In genomic region chr17:19470529-19471261, GRCh38 we compare ENCODE assay signal across 9 cellular contexts. TPM values are rescaled to one million over a fixed set of nuclear protein-coding genes. Genes with fewer than 3 reads are reported as not detected.
A peak's percentile ranks its signal among the peaks of the same experiment; 100 is the strongest.
DNase-seq lines count a peak whose midpoint lies in the region; ATAC-seq lines count a peak whose summit lies in the region.
"Had no signal": no experiment of that assay in that cellular context is flagged by ENCODE, and none has a peak within 500 bp of the region (broad histone marks: within the 10 kb centered on the region; RNA-seq: fewer than 3 reads in every experiment).

No MANE protein-coding gene starts in this region.

- intact Hi-C loops in Right ventricle myocardium inferior (cut with DNase I) (no loop called here), posterior vena cava (cut with DNase I) (no loop called here)

- peak; percentile 95 for ATAC-seq in Right ventricle myocardium inferior

- DNase-seq in Daoy (ENCODE audit: low read depth) (peak; percentile 22), NCI-H510A (lab: John Stamatoyannopoulos, UW) (peak; percentile 92), Right ventricle myocardium inferior (ENCODE audit: missing footprints) (peak; percentile 85), posterior vena cava (ENCODE audit: low spot score) (peak; percentile 94), iPS-NIHi7 (ENCODE audit: extremely low spot score) (no peak), activated gamma-delta T cell treated with Interleukin-2 at 50 U/mL for 16 hours (no peak), activated T-cell treated with anti-CD3 and anti-CD28 coated beads for 4 hours (no peak)
- no peak for DNase-seq in stimulated activated CD4-positive, alpha-beta T cell treated with anti-CD3 and anti-CD28 coated beads, Interleukin-15, amount 100 ng/mL, for 24 hours
- DNase-seq: KG1 had no signal

RNA-seq across cellular contexts. Expression of gene RNF112, which starts 59.7 kb away (rescaled TPM):
- 0.11 and 0.57 TPM in 2 replicates for total RNA-seq in Daoy (2014; rRNA removed; shearing (Covaris generic))
- total RNA-seq in Right ventricle myocardium inferior (3.5 TPM), posterior vena cava (10 to 100 TPM in 1 of 2 donors, 1 to 10 TPM in 1; 8.4 to 12.6 TPM)

Comparison
In these comparisons a context has a peak if more than half of its experiments do, and no peak if none do; other contexts are left out.
1. DNase-seq: peak in Daoy (single experiment), NCI-H510A (single experiment), Right ventricle myocardium inferior (single experiment) and posterior vena cava (single experiment); none in iPS-NIHi7 (single experiment), stimulated activated CD4-positive, alpha-beta T cell treated with anti-CD3 and anti-CD28 coated beads, Interleukin-15, amount 100 ng/mL, for 24 hours (single experiment), activated gamma-delta T cell treated with Interleukin-2 at 50 U/mL for 16 hours (single experiment) and activated T-cell treated with anti-CD3 and anti-CD28 coated beads for 4 hours (single experiment).